In the genomic region with DNA sequence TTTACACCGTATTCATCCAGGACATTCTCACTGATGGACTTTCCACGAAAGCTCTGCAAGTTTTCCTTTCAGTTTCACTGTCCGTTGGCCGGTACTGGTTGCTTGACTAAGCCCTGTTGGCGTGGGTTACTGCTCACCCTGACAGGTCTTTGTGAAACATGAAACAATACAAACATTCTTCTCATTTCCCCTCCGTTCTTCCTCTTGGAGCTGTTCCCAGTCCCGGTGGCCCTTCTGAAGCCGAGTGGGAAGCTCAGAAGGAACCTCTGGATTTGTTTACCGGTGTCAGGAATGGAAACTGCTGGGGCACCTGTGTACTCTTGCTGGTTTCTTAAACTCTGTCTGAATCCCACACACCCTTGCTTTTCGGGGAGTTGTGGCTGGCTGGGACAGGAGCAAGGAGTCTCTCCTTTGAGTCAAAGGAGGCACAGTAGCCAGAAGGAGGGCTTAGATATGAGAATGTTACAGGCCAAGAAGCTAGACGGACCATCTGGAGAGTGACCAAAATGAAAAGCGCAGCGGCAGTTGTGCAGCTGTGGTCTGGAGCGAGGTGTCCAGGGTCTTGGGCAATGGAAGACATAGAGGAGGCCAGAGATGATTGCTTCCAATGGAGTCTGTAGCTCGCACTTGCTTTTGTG, we compare ENCODE assay signal across 8 cellular contexts. TPM values are rescaled to one million over a fixed set of nuclear protein-coding genes. Genes with fewer than 3 reads are reported as not detected.
A peak's percentile ranks its signal among the peaks of the same experiment; 100 is the strongest.
DNase-seq lines count a peak whose midpoint lies in the region; ATAC-seq and TF ChIP-seq lines count a peak whose summit lies in the region.

No MANE protein-coding gene starts in this region.

- H3K4me1 ChIP-seq in ovary (ENCODE audit: insufficient read depth) = no peaks in the 10 kb centered on the region

- H3K27ac Mint-ChIP-seq in T-helper 17 cell (peak overlapping the region; percentile 53), WTC11 (no peak overlapping the region)

- H3K27me3 Mint-ChIP-seq in T-helper 17 cell (peaks cover 18% of the 10 kb centered on the region), WTC11 (ENCODE audit: low read depth) (no peaks in the 10 kb centered on the region)

- ATAC-seq in GM18511 (IDR thresholded peaks at IDR 0.05; ENCODE audit: unreplicated experiment) (peak; percentile 68), HG03432 (IDR thresholded peaks at IDR 0.05; ENCODE audit: unreplicated experiment) (peak; percentile 52), T-helper 17 cell (no peak), WTC11 (no peak)

- no peaks in the 10 kb centered on the region for H3K9me3 ChIP-seq in T-helper 17 cell (ENCODE audit: control insufficient read depth, low read length, poor library complexity, severe bottlenecking)
- no peaks in the 10 kb centered on the region for H3K9me3 ChIP-seq in ovary

- intact Hi-C loops in ovary (cut with DNase I) = no loop called here

- H3K4me3 Mint-ChIP-seq in T-helper 17 cell (peak overlapping the region; percentile 82), WTC11 (no peak overlapping the region)

- H3K36me3 ChIP-seq in ovary = no peaks in the 10 kb centered on the region

- TF ChIP-seq CTCF in AG09319 (IDR thresholded peaks at IDR 0.05; ENCODE audit: low read depth, low read length) (no peak), fibroblast of villous mesenchyme (IDR thresholded peaks at IDR 0.05; ENCODE audit: insufficient read depth, low read depth, low read length) (peak; percentile 2), ovary (IDR thresholded peaks at IDR 0.05) (no peak), WTC11 (IDR thresholded peaks at IDR 0.05) (no peak)

- peak overlapping the region; percentile 26 to 66 for H3K27ac ChIP-seq in ovary

- H3K4me3 ChIP-seq in fibroblast of villous mesenchyme (ENCODE audit: low read depth, low read length) (peak overlapping the region; percentile 47), ovary (peak overlapping the region; percentile 29)

- no peak for TF ChIP-seq EP300 in ovary (IDR thresholded peaks at IDR 0.05)

- H3K4me1 Mint-ChIP-seq in T-helper 17 cell (peaks cover 6% of the 10 kb centered on the region), WTC11 (peaks cover 30% of the 10 kb centered on the region)

- H3K27me3 ChIP-seq in ovary = no peaks in the 10 kb centered on the region

- H3K9me3 Mint-ChIP-seq in WTC11 = 0 out of 2 replicates have a peak, but pooled peaks cover 3% of the 10 kb centered on the region

- DNase-seq in AG09319 (ENCODE audit: extremely low read depth, low read depth) = peak; percentile 23
- no peak for DNase-seq in T-helper 17 cell
- DNase-seq in fibroblast of villous mesenchyme (ENCODE audit: low read depth) = peak; percentile 70
- peak; percentile 54 to 67 (median 59) for DNase-seq in ovary
- no peak for DNase-seq in SK-N-DZ (ENCODE audit: low spot score)
- no peak for DNase-seq in WTC11 (ENCODE audit: low spot score)

- no peak for TF ChIP-seq POLR2A in ovary (IDR thresholded peaks at IDR 0.05)

- H3K36me3 Mint-ChIP-seq in T-helper 17 cell (ENCODE audit: low read depth) (no peaks in the 10 kb centered on the region), WTC11 (no peaks in the 10 kb centered on the region)

- POLR2A ChIA-PET in WTC11 (lab: Charles Lee) = no interaction called here

- CTCF ChIA-PET in WTC11 (lab: Charles Lee) = interaction anchor here (0.9 to 1.3 kb wide), 2 partner anchors 56 to 192 kb away, joined by 3 to 4 read pairs; no protein-coding TSS in a partner anchor

- WGBS in ovary, 3 donors = 15 to 18% (median 17%) methylated on average over 15 of the region's 15 CpGs

TF ChIP-seq in WTC11, 78 proteins besides CTCF, POLR2A, EP300 and RAD21 (continues in another document):
- TF ChIP-seq, protein P1, sequence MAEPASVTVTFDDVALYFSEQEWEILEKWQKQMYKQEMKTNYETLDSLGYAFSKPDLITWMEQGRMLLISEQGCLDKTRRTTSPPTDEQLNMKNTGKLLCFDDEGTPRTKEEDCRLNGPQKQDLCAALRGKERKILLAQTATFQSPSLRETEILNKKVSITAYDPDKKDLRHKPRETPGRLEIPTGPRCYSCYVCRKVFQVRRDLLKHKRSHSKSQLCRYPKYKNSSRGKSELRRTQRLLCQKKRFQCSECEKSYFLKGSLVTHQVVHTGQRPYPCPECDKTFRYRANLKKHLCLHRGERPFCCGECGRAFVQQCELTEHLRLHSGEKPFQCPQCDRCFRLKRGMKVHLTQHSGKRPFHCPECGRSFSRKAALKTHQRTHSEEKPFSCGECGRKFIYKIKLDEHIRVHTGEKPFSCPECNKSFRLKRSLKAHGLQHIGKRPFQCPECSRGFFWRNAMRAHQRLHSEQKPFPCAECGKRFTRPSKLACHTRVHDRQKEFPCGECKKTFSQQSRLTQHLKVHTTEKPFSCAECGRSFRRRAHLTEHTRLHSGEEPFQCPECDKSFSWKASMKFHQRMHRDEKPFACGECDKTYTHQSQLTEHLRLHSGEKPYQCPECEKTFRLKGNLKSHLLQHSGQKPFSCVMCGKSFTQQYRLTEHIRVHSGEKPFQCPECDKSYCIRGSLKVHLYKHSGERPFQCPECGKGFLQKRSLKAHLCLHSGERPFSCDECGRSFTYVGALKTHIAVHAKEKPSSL (CRISPR knock-in tag; conservative IDR thresholded peaks at IDR 0.05) = no peak
- no peak for TF ChIP-seq ATF3 (CRISPR knock-in tag; conservative IDR thresholded peaks at IDR 0.05)
- no peak for TF ChIP-seq GTF2I (CRISPR knock-in tag; conservative IDR thresholded peaks at IDR 0.05)
- TF ChIP-seq, protein P2, sequence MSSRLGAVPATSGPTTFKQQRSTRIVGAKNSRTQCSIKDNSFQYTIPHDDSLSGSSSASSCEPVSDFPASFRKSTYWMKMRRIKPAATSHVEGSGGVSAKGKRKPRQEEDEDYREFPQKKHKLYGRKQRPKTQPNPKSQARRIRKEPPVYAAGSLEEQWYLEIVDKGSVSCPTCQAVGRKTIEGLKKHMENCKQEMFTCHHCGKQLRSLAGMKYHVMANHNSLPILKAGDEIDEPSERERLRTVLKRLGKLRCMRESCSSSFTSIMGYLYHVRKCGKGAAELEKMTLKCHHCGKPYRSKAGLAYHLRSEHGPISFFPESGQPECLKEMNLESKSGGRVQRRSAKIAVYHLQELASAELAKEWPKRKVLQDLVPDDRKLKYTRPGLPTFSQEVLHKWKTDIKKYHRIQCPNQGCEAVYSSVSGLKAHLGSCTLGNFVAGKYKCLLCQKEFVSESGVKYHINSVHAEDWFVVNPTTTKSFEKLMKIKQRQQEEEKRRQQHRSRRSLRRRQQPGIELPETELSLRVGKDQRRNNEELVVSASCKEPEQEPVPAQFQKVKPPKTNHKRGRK (CRISPR knock-in tag; IDR thresholded peaks at IDR 0.05; ENCODE audit: borderline replicate concordance) = no peak
- TF ChIP-seq, protein P3, sequence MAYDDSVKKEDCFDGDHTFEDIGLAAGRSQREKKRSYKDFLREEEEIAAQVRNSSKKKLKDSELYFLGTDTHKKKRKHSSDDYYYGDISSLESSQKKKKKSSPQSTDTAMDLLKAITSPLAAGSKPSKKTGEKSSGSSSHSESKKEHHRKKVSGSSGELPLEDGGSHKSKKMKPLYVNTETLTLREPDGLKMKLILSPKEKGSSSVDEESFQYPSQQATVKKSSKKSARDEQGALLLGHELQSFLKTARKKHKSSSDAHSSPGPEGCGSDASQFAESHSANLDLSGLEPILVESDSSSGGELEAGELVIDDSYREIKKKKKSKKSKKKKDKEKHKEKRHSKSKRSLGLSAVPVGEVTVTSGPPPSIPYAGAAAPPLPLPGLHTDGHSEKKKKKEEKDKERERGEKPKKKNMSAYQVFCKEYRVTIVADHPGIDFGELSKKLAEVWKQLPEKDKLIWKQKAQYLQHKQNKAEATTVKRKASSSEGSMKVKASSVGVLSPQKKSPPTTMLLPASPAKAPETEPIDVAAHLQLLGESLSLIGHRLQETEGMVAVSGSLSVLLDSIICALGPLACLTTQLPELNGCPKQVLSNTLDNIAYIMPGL (CRISPR knock-in tag; IDR thresholded peaks at IDR 0.05) = no peak
- no peak for TF ChIP-seq GABPB1 (CRISPR knock-in tag; IDR thresholded peaks at IDR 0.05)
- no peak for TF ChIP-seq ELF4 (CRISPR knock-in tag; IDR thresholded peaks at IDR 0.05; ENCODE audit: low read depth)
- no peak for TF ChIP-seq SP1 (CRISPR knock-in tag; conservative IDR thresholded peaks at IDR 0.05)
- no peak for TF ChIP-seq GRHL2 (CRISPR knock-in tag; IDR thresholded peaks at IDR 0.05; ENCODE audit: insufficient replicate concordance, severe bottlenecking)

RNA-seq across cellular contexts. Expression of gene LYZL2, which starts 45.7 kb away (rescaled TPM):
- total RNA-seq in T-helper 17 cell (not detected), fibroblast of villous mesenchyme (not detected in 2 replicates), ovary (not detected), WTC11 (2021) (not detected in 3 replicates)
- not detected for polyA plus RNA-seq in ovary
- not detected in 2 replicates for polyA plus RNA-seq in SK-N-DZ (2014; cell fraction: cytosol; rRNA removed)
- polyA plus RNA-seq in SK-N-DZ (2014; cell fraction: nucleus; rRNA removed) = not detected in 2 replicates

Comparison
In these comparisons a context has a peak if more than half of its experiments do, and no peak if none do; other contexts are left out.
1. DNase-seq: peak in AG09319 (single experiment), fibroblast of villous mesenchyme (single experiment) and ovary (5 of 5); none in T-helper 17 cell (0 of 3), SK-N-DZ (single experiment) and WTC11 (single experiment).
2. ATAC-seq: peak in GM18511 (single experiment) and HG03432 (single experiment); none in T-helper 17 cell (single experiment) and WTC11 (single experiment).